13 cellular contexts compared by ENCODE assay signal in genomic region chr15:75195766-75196241, GRCh38. TPM values are rescaled to one million over a fixed set of nuclear protein-coding genes. Genes with fewer than 3 reads are reported as not detected.
A peak's percentile ranks its signal among the peaks of the same experiment; 100 is the strongest.
DNase-seq lines count a peak whose midpoint lies in the region; ATAC-seq and TF ChIP-seq lines count a peak whose summit lies in the region.
"Had no signal": no experiment of that assay in that cellular context is flagged by ENCODE, and none has a peak within 500 bp of the region (broad histone marks: within the 10 kb centered on the region; RNA-seq: fewer than 3 reads in every experiment).

No MANE protein-coding gene starts in this region.

- TF ChIP-seq CTCF in natural killer cell (IDR thresholded peaks at IDR 0.05) = no peak

- H3K9me3 Mint-ChIP-seq in natural killer cell = no peaks in the 10 kb centered on the region
- H3K9me3 Mint-ChIP-seq: activated naive CD4-positive, alpha-beta T cell treated with anti-CD3 and anti-CD28 coated beads for 36 hours had no signal

- no peaks in the 10 kb centered on the region for H3K36me3 Mint-ChIP-seq in natural killer cell

- no peaks in the 10 kb centered on the region for H3K27me3 ChIP-seq in BLaER1 treated with 17β-estradiol and CSF1 and Interleukin-3, amounts not matched to agents 10 nM and 100 nM
- H3K27me3 ChIP-seq in HUES64 (ENCODE audit: insufficient read depth, low read length) = no peaks in the 10 kb centered on the region; the same call in 1 of the 2 replicates
- H3K27me3 ChIP-seq: SJSA1 had no signal

- ATAC-seq in HG02852 (IDR thresholded peaks at IDR 0.05; ENCODE audit: unreplicated experiment) (no peak), GM21825 (IDR thresholded peaks at IDR 0.05; ENCODE audit: unreplicated experiment) (no peak), natural killer cell (no peak)

- H3K9ac ChIP-seq in BLaER1 treated with 17β-estradiol and CSF1 and Interleukin-3, amounts not matched to agents 10 nM and 100 nM = peak overlapping the region in 9 of 11 experiments; percentile 5 to 45 (median 35); a peak in 11 of 22 replicates
- H3K9ac ChIP-seq in HUES64 (ENCODE audit: low read depth, low read length) = no peak overlapping the region

- peaks cover 66 to 90% (median 83%) of the 10 kb centered on the region in 10 experiments for H3K4me1 ChIP-seq in BLaER1 treated with 17β-estradiol and CSF1 and Interleukin-3, amounts not matched to agents 10 nM and 100 nM
- peaks cover 25% of the 10 kb centered on the region for H3K4me1 ChIP-seq in HUES64 (ENCODE audit: insufficient read depth, low read length)

- H3K27ac Mint-ChIP-seq in natural killer cell = no peak overlapping the region
- H3K27ac Mint-ChIP-seq: activated naive CD4-positive, alpha-beta T cell treated with anti-CD3 and anti-CD28 coated beads for 36 hours had no signal

- H3K4me3 Mint-ChIP-seq in natural killer cell = no peak overlapping the region
- H3K4me3 Mint-ChIP-seq: activated naive CD4-positive, alpha-beta T cell treated with anti-CD3 and anti-CD28 coated beads for 36 hours had no signal

- H3K27me3 Mint-ChIP-seq in natural killer cell (ENCODE audit: low read depth in 2 of 2) = peaks cover 0 to 4% of the 10 kb centered on the region in 2 donors

- H3K27ac ChIP-seq in BLaER1 treated with 17β-estradiol and CSF1 and Interleukin-3, amounts not matched to agents 10 nM and 100 nM = peak overlapping the region in 8 of 11 experiments; percentile 28 to 68 (median 48); a peak in 13 of 22 replicates
- H3K27ac ChIP-seq in HUES64 (ENCODE audit: low read depth, low read length) = no peak overlapping the region
- H3K27ac ChIP-seq: SJSA1 had no signal

- no peaks in the 10 kb centered on the region for H3K36me3 ChIP-seq in BLaER1 treated with 17β-estradiol and CSF1 and Interleukin-3, amounts not matched to agents 10 nM and 100 nM
- H3K36me3 ChIP-seq in HUES64 (ENCODE audit: insufficient read depth, low read length) = no peaks in the 10 kb centered on the region
- H3K36me3 ChIP-seq: SJSA1 had no signal

- H4K20me1 ChIP-seq in BLaER1 treated with 17β-estradiol and CSF1 and Interleukin-3, amounts not matched to agents 10 nM and 100 nM = peaks cover 0 to 3% (median 0%) of the 10 kb centered on the region in 11 experiments; a peak in 1 of 22 replicates

- WGBS in HUES64 = 60% methylated on average over 14 of the region's 14 CpGs

- peak; percentile 16 for DNase-seq in NCI-H526 treated with DMSO at 0.1 percent for 48 hours (lab: John Stamatoyannopoulos, UW)
- peak; percentile 42 for DNase-seq in iPS-NIHi11 (ENCODE audit: low spot score)
- no peak for DNase-seq in islet precursor cell
- no peak for DNase-seq in natural killer cell
- DNase-seq: activated CD8-positive, alpha-beta memory T cell treated with anti-CD3 and anti-CD28 coated beads for 24 hours; activated naive CD4-positive, alpha-beta T cell treated with anti-CD3 and anti-CD28 coated beads for 36 hours; foreskin melanocyte; stimulated activated naive CD4-positive, alpha-beta T cell treated with Interleukin-2 at 50 U/mL for 16 hours had no signal

- intact Hi-C loops in natural killer cell (cut with micrococcal nuclease) = no loop called here

- H3K4me1 Mint-ChIP-seq in natural killer cell = peaks cover 23 to 28% of the 10 kb centered on the region in 2 donors

- H3K4me2 ChIP-seq in BLaER1 treated with 17β-estradiol and CSF1 and Interleukin-3, amounts not matched to agents 10 nM and 100 nM = peak overlapping the region; percentile 59 to 98 (median 82)

- H3K4me3 ChIP-seq in BLaER1 treated with 17β-estradiol and CSF1 and Interleukin-3, amounts not matched to agents 10 nM and 100 nM = no peak overlapping the region
- H3K4me3 ChIP-seq in HUES64 (ENCODE audit: low read length) = peak overlapping the region; percentile 31; the same call in 1 of the 2 replicates
- H3K4me3 ChIP-seq: SJSA1 had no signal

- peaks cover 7 to 9% (median 8%) of the 10 kb centered on the region in 11 experiments; a peak in 21 of 22 replicates for H3K9me3 ChIP-seq in BLaER1 treated with 17β-estradiol and CSF1 and Interleukin-3, amounts not matched to agents 10 nM and 100 nM (replicated peaks in 1 of 11)
- peaks cover 5% of the 10 kb centered on the region; the same call in 1 of the 2 replicates for H3K9me3 ChIP-seq in HUES64 (ENCODE audit: insufficient read depth, low read depth, low read length)

RNA-seq across cellular contexts. Expression of gene C15orf39, which starts 5.9 kb away (rescaled TPM):
- 20.3 TPM for polyA plus RNA-seq in HUES64 (2013, experiment 1 of 2)
- polyA plus RNA-seq in HUES64 (2013, experiment 2 of 2) = 21.7 TPM
- total RNA-seq in natural killer cell = 10 to 100 TPM; 63.5 to 89.2 (median 70.1) TPM

Comparison
In these comparisons a context has a peak if more than half of its experiments do, and no peak if none do; other contexts are left out.
1. DNase-seq: peak in NCI-H526 treated with DMSO at 0.1 percent for 48 hours (single experiment) and iPS-NIHi11 (single experiment); none in islet precursor cell (single experiment) and natural killer cell (single experiment).